ENCODE assay signal across 9 cellular contexts in genomic region chr1:160522622-160523345, GRCh38. TPM values are rescaled to one million over a fixed set of nuclear protein-coding genes. Genes with fewer than 3 reads are reported as not detected.
DNase-seq lines count a peak whose midpoint lies in the region; ATAC-seq and TF ChIP-seq lines count a peak whose summit lies in the region.
"Had no signal": no experiment of that assay in that cellular context is flagged by ENCODE, and none has a peak within 500 bp of the region (broad histone marks: within the 10 kb centered on the region; RNA-seq: fewer than 3 reads in every experiment).

Gene SLAMF6 (minus strand): TSS chr1:160523255. CDS start chr1:160523192, 63 bp downstream.

- TF ChIP-seq CTCF in SU-DHL-6 (IDR thresholded peaks at IDR 0.05; ENCODE audit: insufficient read depth, low read length, poor library complexity, severe bottlenecking) (no peak), upper lobe of right lung (IDR thresholded peaks at IDR 0.05) (no peak)

- peak; percentile 57 for ATAC-seq in central memory CD8-positive, alpha-beta T cell (replicated peaks; ENCODE audit: extremely low read depth, poor library complexity, severe bottlenecking)
- peak; percentile 59 for ATAC-seq in upper lobe of right lung
- ATAC-seq in GM19328 (IDR thresholded peaks at IDR 0.05; ENCODE audit: unreplicated experiment), result no peak
- ATAC-seq in HG03469 (IDR thresholded peaks at IDR 0.05; ENCODE audit: unreplicated experiment), result no peak
- ATAC-seq in HG02981 (IDR thresholded peaks at IDR 0.05; ENCODE audit: unreplicated experiment), result no peak

- peak within 1 kb of the TSS; percentile 14 for H2AFZ ChIP-seq in SU-DHL-6 (ENCODE audit: low read depth, low read length, severe bottlenecking)

- H3K27ac ChIP-seq in SU-DHL-6 (ENCODE audit: low read depth, low read length) (peak within 1 kb of the TSS; percentile 88), upper lobe of right lung (peak within 1 kb of the TSS; percentile 47)
- H3K27ac ChIP-seq: C4-2B had no signal

- H3K79me2 ChIP-seq in SU-DHL-6 (ENCODE audit: insufficient read depth, low read length), result peaks cover 25% of the 10 kb centered on the region

- peaks cover 7% of the 10 kb centered on the region for H3K9me3 Mint-ChIP-seq in central memory CD8-positive, alpha-beta T cell

- peaks cover 73% of the 10 kb centered on the region for H3K4me1 Mint-ChIP-seq in central memory CD8-positive, alpha-beta T cell

- intact Hi-C loops in upper lobe of right lung (cut with DNase I), result no loop called here

- H4K20me1 ChIP-seq in SU-DHL-6 (ENCODE audit: low read depth, low read length), result no peaks in the 10 kb centered on the region

- H3K9me3 ChIP-seq in SU-DHL-6 (ENCODE audit: insufficient read depth, low read length), result no peaks in the 10 kb centered on the region
- no peaks in the 10 kb centered on the region for H3K9me3 ChIP-seq in upper lobe of right lung

- peak within 1 kb of the TSS; percentile 88 for H3K4me3 Mint-ChIP-seq in central memory CD8-positive, alpha-beta T cell

- no peaks in the 10 kb centered on the region for H3K27me3 Mint-ChIP-seq in central memory CD8-positive, alpha-beta T cell

- peak within 1 kb of the TSS; percentile 50 for H3K4me3 ChIP-seq in SU-DHL-6 (ENCODE audit: insufficient read depth, low read length, poor library complexity, severe bottlenecking)
- peak within 1 kb of the TSS; percentile 40 for H3K4me3 ChIP-seq in upper lobe of right lung

- peaks cover 24% of the 10 kb centered on the region for H3K36me3 Mint-ChIP-seq in central memory CD8-positive, alpha-beta T cell (ENCODE audit: insufficient read depth)

- peaks cover 46% of the 10 kb centered on the region for H3F3A ChIP-seq in SU-DHL-6 (ENCODE audit: insufficient read depth)

- DNase-seq in SKM-1 treated with dmso at 0.1 percent for 144 hours (lab: John Stamatoyannopoulos, UW; ENCODE audit: unreplicated experiment) (peak; percentile 61), SKM-1 (lab: John Stamatoyannopoulos, UW; ENCODE audit: unreplicated experiment) (no peak), upper lobe of right lung (no peak)
- peak in 1 of 2 donors; percentile 33 for DNase-seq in central memory CD8-positive, alpha-beta T cell (ENCODE audit: low spot score in 2 of 2)

- H3K4me1 ChIP-seq in upper lobe of right lung, result peaks cover 7% of the 10 kb centered on the region

- H3K36me3 ChIP-seq in SU-DHL-6 (ENCODE audit: low read length) (peaks cover 7% of the 10 kb centered on the region; the same call in 1 of the 2 replicates), upper lobe of right lung (no peaks in the 10 kb centered on the region)

- no peaks in the 10 kb centered on the region for H3K9me2 ChIP-seq in SU-DHL-6 (replicated peaks; ENCODE audit: insufficient read depth, low read length)

- H3K9ac ChIP-seq in SU-DHL-6 (ENCODE audit: low read length), result peak within 1 kb of the TSS; percentile 57

- H3K27ac Mint-ChIP-seq in central memory CD8-positive, alpha-beta T cell (ENCODE audit: low read depth), result peak within 1 kb of the TSS; percentile 87

- H3K27me3 ChIP-seq in SU-DHL-6 (ENCODE audit: low read length) (no peaks in the 10 kb centered on the region), upper lobe of right lung (no peaks in the 10 kb centered on the region)

- H3K4me2 ChIP-seq in SU-DHL-6 (ENCODE audit: low read depth, low read length, poor library complexity, severe bottlenecking), result peak within 1 kb of the TSS; percentile 88

RNA-seq across cellular contexts. Expression of gene SLAMF6, which starts in this region (rescaled TPM):
- total RNA-seq in upper lobe of right lung, result 4.4 TPM

Comparison
In these comparisons a context has a peak if more than half of its experiments do, and no peak if none do; other contexts are left out.
1. ATAC-seq: peak in central memory CD8-positive, alpha-beta T cell (single experiment) and upper lobe of right lung (single experiment); none in GM19328 (single experiment), HG03469 (single experiment) and HG02981 (single experiment).